8 cellular contexts compared by ENCODE assay signal in the genomic region with DNA sequence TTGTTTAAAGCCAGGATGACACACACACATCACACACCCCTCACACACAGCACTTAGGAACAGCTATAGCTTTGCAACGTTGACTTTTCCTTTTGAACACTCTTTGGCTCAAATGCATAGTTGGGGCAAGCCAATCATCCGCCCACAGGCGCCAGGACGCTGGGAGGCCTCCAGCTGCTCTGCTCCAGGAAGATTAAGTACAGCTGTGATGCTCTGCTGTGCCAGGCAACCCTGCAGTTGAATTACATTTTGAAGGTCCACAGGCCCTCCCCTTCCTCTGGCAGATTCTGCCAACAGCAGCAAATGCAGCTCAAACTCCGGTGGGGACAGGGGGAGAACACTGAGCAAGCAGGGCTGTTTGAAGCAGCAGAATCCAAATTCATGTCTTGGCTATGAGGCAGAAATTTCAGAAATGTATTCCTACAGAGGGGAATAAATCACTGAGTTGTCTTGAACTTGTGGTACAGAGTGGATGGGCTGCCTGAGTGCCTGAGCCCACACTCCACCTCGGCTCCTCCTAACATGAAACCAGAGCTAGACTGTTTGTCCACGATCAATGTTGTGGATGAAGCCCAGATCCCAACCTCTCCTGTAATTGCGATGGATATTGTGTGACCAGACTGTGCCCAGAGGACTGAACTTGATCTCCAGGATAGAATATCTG.
DNase-seq lines count a peak whose midpoint lies in the region; ATAC-seq, FAIRE-seq and TF ChIP-seq lines count a peak whose summit lies in the region.

No MANE protein-coding gene starts in this region.

- no peak overlapping the region for H3K4me3 ChIP-seq in BJ (ENCODE audit: low read depth, low read length)
- H3K4me3 ChIP-seq in fibroblast of the aortic adventitia (ENCODE audit: low read depth, low read length) = no peak overlapping the region

- no peak for FAIRE-seq in D721Med (lab: Jason Lieb, UNC)

- ATAC-seq in GM19328 (IDR thresholded peaks at IDR 0.05; ENCODE audit: unreplicated experiment) (no peak), GM19395 (IDR thresholded peaks at IDR 0.05; ENCODE audit: unreplicated experiment) (no peak)

- POLR2A ChIA-PET in BJ (lab: Charles Lee) = no interaction called here

- H3K27me3 ChIP-seq in BJ (ENCODE audit: control insufficient read depth, insufficient read depth, low read length) = no peaks in the 10 kb centered on the region

- CTCF ChIA-PET in BJ (lab: Yijun Ruan, JAX) = interaction anchor here (0.8 to 6.7 kb wide), 5 partner anchors 18 to 87 kb away, joined by 3 to 38 read pairs (median 4); a partner anchor contains a TSS

- intact Hi-C loops in posterior cingulate gyrus (cut with DNase I) = no loop called here

- DNase-seq in BJ (ENCODE audit: low read depth) = peak; percentile 29
- peak; percentile 70 for DNase-seq in SHP77 treated with DMSO at 0.1 percent for 48 hours (lab: John Stamatoyannopoulos, UW)
- DNase-seq in fibroblast of the aortic adventitia (ENCODE audit: low read depth) = peak; percentile 98
- DNase-seq in posterior cingulate gyrus = peak in 8 of 10 donors; percentile 25 to 94 (median 62)
- no peak for DNase-seq in effector CD4-positive, alpha-beta T cell
- DNase-seq in D721Med (ENCODE audit: insufficient read length, low spot score) = no peak

- TF ChIP-seq CTCF in BJ (IDR thresholded peaks at IDR 0.05; ENCODE audit: insufficient read depth, low read depth, low read length) = no peak
- no peak for TF ChIP-seq CTCF in fibroblast of the aortic adventitia (IDR thresholded peaks at IDR 0.05; ENCODE audit: insufficient read depth, low read length)
- TF ChIP-seq CTCF in D721Med (IDR thresholded peaks at IDR 0.05; ENCODE audit: insufficient read depth, missing control alignments) = no peak

- no peaks in the 10 kb centered on the region for H3K36me3 ChIP-seq in BJ (ENCODE audit: control insufficient read depth, insufficient read depth, low read length)

Comparison
In these comparisons a context has a peak if more than half of its experiments do, and no peak if none do; other contexts are left out.
1. DNase-seq: peak in BJ (single experiment), SHP77 treated with DMSO at 0.1 percent for 48 hours (single experiment), fibroblast of the aortic adventitia (single experiment) and posterior cingulate gyrus (8 of 10); none in effector CD4-positive, alpha-beta T cell (single experiment) and D721Med (single experiment).